Comparison of ENCODE assay signal across 9 cellular contexts in genomic region chr19:51368366-51369282, GRCh38. TPM values are rescaled to one million over a fixed set of nuclear protein-coding genes. Genes with fewer than 3 reads are reported as not detected.
DNase-seq lines count a peak whose midpoint lies in the region; FAIRE-seq and TF ChIP-seq lines count a peak whose summit lies in the region.
"Had no signal": no experiment of that assay in that cellular context is flagged by ENCODE, and none has a peak within 500 bp of the region (broad histone marks: within the 10 kb centered on the region; RNA-seq: fewer than 3 reads in every experiment).

Gene CLDND2 (minus strand): TSS chr19:51369003. CDS start chr19:51368577, 426 bp downstream.

- TF ChIP-seq POLR2A in suprapubic skin (IDR thresholded peaks at IDR 0.05), result no peak

- intact Hi-C loops in kidney (cut with DNase I), result no loop called here

- H3K4me3 ChIP-seq in AG10803 (ENCODE audit: low read length), result peak within 1 kb of the TSS; percentile 79
- peak within 1 kb of the TSS; percentile 70 to 94 for H3K4me3 ChIP-seq in kidney (ENCODE audit: low read length in 2 of 2)
- H3K4me3 ChIP-seq in suprapubic skin, result peak within 1 kb of the TSS; percentile 81

- H3K9me3 ChIP-seq in kidney (ENCODE audit: control insufficient read depth in 1 of 2, low read length in 2 of 2) (no peaks in the 10 kb centered on the region), suprapubic skin (no peaks in the 10 kb centered on the region)

- H3K27ac ChIP-seq in adipose tissue (ENCODE audit: low read depth, low read length) (peak within 1 kb of the TSS; percentile 11), kidney (ENCODE audit: low read depth in 2 of 2, low read length in 2 of 2) (peak within 1 kb of the TSS; percentile 63 to 68), suprapubic skin (peak within 1 kb of the TSS; percentile 93)

- H3K36me3 ChIP-seq in kidney (ENCODE audit: control insufficient read depth in 1 of 2, insufficient read depth in 2 of 2, low read length in 2 of 2) (no peaks in the 10 kb centered on the region), suprapubic skin (no peaks in the 10 kb centered on the region)

- FAIRE-seq in kidney (lab: Jason Lieb, UNC), result no peak
- FAIRE-seq: islet of Langerhans had no signal

- no peak for TF ChIP-seq EP300 in suprapubic skin (IDR thresholded peaks at IDR 0.05)

- 49 to 66% (median 53%) methylated on average over 22 to 23 of the region's 23 CpGs for WGBS in adipose tissue, 3 donors
- 72% methylated on average over 17 of the region's 23 CpGs for WGBS in suprapubic skin

- DNase-seq in AG10803 (ENCODE audit: low read depth) (no peak), KG1 (lab: John Stamatoyannopoulos, UW) (peak; percentile 59), kidney (no peak), suprapubic skin (ENCODE audit: low spot score in 2 of 2) (no peak), HuH-7.5 (ENCODE audit: low spot score) (no peak), LoVo (ENCODE audit: low spot score) (no peak), NCI-H1694 treated with DMSO at 0.1 percent for 48 hours (lab: John Stamatoyannopoulos, UW) (no peak)

- peak within 1 kb of the TSS; percentile 55 to 59 for H3K9ac ChIP-seq in kidney (ENCODE audit: low read length in 2 of 2)

- TF ChIP-seq CTCF in AG10803 (conservative IDR thresholded peaks at IDR 0.05; ENCODE audit: low read length), result no peak
- TF ChIP-seq CTCF in kidney (IDR thresholded peaks at IDR 0.05; ENCODE audit: borderline replicate concordance, extremely low read depth, insufficient read depth), result no peak
- no peak for TF ChIP-seq CTCF in suprapubic skin (IDR thresholded peaks at IDR 0.05)

- no peaks in the 10 kb centered on the region for H3K27me3 ChIP-seq in suprapubic skin

- H3K4me1 ChIP-seq in kidney (ENCODE audit: control insufficient read depth in 1 of 2, insufficient read depth in 1 of 2, low read depth in 1 of 2, low read length in 2 of 2), result peaks cover 0 to 17% of the 10 kb centered on the region in 2 donors
- peaks cover 36% of the 10 kb centered on the region for H3K4me1 ChIP-seq in suprapubic skin

RNA-seq across cellular contexts. Expression of gene CLDND2, which starts in this region (rescaled TPM):
- 1 to 10 TPM in 1 of 3 donors, under 1 TPM in 2; 0.48 to 3.3 (median 0.49) TPM for polyA plus RNA-seq in adipose tissue
- total RNA-seq in kidney, result 1.1 TPM
- 6.9 TPM for polyA plus RNA-seq in kidney (ENCODE audit: insufficient read depth, low read depth, low replicate concordance)
- total RNA-seq in suprapubic skin, result not detected

Comparison
In these comparisons a context has a peak if more than half of its experiments do, and no peak if none do; other contexts are left out.
1. H3K27ac ChIP-seq: peak in every context shown above with its lines; median percentile 93 in suprapubic skin; 66 in kidney; 11 in adipose tissue.